ENCODE assay signal across 1 cellular context in the genomic region with DNA sequence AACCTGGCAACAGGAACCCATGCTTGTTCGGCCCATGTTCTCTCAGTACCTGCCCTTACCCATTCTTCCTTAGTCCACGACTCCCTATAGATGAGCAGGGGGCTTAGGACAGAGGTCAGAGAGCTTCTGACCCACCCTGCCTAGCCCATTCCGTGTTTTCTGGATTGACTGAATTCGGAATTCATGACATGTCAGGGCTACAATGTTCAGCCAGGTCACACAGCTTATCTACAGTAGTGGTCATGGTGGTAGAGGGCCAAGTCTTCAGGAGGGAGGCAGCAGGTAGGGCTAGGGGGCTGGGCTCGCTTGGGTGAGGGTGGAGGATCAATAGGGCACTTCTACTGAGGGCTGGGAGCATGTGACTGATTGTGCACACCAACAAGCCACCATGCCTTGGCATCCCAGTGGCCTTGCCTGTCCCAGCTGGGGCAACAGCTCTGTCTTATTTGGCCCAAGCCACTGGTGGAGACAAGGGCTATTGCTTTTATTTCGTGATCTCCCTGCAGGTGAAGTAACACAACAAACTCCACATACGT.
TF ChIP-seq lines count a peak whose summit lies in the region.

No MANE protein-coding gene starts in this region.

TF ChIP-seq in HepG2, 621 proteins besides CTCF, POLR2A, EP300 and RAD21 (continues in another document):
- TF ChIP-seq, protein P1, sequence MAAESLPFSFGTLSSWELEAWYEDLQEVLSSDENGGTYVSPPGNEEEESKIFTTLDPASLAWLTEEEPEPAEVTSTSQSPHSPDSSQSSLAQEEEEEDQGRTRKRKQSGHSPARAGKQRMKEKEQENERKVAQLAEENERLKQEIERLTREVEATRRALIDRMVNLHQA (CRISPR knock-in tag; IDR thresholded peaks at IDR 0.05): no peak
- TF ChIP-seq NCOR1 (IDR thresholded peaks at IDR 0.05; ENCODE audit: borderline replicate concordance, low read length): no peak
- TF ChIP-seq, protein P2, sequence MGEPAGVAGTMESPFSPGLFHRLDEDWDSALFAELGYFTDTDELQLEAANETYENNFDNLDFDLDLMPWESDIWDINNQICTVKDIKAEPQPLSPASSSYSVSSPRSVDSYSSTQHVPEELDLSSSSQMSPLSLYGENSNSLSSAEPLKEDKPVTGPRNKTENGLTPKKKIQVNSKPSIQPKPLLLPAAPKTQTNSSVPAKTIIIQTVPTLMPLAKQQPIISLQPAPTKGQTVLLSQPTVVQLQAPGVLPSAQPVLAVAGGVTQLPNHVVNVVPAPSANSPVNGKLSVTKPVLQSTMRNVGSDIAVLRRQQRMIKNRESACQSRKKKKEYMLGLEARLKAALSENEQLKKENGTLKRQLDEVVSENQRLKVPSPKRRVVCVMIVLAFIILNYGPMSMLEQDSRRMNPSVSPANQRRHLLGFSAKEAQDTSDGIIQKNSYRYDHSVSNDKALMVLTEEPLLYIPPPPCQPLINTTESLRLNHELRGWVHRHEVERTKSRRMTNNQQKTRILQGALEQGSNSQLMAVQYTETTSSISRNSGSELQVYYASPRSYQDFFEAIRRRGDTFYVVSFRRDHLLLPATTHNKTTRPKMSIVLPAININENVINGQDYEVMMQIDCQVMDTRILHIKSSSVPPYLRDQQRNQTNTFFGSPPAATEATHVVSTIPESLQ (CRISPR knock-in tag; conservative IDR thresholded peaks at IDR 0.05): no peak
- TF ChIP-seq PHB2 (IDR thresholded peaks at IDR 0.05; ENCODE audit: partially characterized antibody): no peak
- TF ChIP-seq TEAD3 (CRISPR knock-in tag; optimal IDR thresholded peaks at IDR 0.05; ENCODE audit: borderline replicate concordance): peak; percentile 58
- TF ChIP-seq HMG20A (CRISPR knock-in tag; IDR thresholded peaks at IDR 0.05; ENCODE audit: borderline replicate concordance): no peak
- TF ChIP-seq ZNF761 (CRISPR knock-in tag; conservative IDR thresholded peaks at IDR 0.05): no peak
- no peak for TF ChIP-seq ZNF446 (CRISPR knock-in tag; IDR thresholded peaks at IDR 0.05)
- TF ChIP-seq ZNF44 (CRISPR knock-in tag; IDR thresholded peaks at IDR 0.05): no peak
- peak; percentile 26; the same call in 1 of the 2 replicates for TF ChIP-seq ZNF687 (CRISPR knock-in tag; IDR thresholded peaks at IDR 0.05)
- TF ChIP-seq AGO2 (optimal IDR thresholded peaks at IDR 0.05; ENCODE audit: low read depth, low read length): peak; percentile 67
- TF ChIP-seq, protein P3, sequence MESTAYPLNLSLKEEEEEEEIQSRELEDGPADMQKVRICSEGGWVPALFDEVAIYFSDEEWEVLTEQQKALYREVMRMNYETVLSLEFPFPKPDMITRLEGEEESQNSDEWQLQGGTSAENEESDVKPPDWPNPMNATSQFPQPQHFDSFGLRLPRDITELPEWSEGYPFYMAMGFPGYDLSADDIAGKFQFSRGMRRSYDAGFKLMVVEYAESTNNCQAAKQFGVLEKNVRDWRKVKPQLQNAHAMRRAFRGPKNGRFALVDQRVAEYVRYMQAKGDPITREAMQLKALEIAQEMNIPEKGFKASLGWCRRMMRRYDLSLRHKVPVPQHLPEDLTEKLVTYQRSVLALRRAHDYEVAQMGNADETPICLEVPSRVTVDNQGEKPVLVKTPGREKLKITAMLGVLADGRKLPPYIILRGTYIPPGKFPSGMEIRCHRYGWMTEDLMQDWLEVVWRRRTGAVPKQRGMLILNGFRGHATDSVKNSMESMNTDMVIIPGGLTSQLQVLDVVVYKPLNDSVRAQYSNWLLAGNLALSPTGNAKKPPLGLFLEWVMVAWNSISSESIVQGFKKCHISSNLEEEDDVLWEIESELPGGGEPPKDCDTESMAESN (CRISPR knock-in tag; conservative IDR thresholded peaks at IDR 0.05): no peak
- peak; percentile 67 for TF ChIP-seq RBFOX2 (IDR thresholded peaks at IDR 0.05; ENCODE audit: low read depth, low read length)
- TF ChIP-seq, protein P4, sequence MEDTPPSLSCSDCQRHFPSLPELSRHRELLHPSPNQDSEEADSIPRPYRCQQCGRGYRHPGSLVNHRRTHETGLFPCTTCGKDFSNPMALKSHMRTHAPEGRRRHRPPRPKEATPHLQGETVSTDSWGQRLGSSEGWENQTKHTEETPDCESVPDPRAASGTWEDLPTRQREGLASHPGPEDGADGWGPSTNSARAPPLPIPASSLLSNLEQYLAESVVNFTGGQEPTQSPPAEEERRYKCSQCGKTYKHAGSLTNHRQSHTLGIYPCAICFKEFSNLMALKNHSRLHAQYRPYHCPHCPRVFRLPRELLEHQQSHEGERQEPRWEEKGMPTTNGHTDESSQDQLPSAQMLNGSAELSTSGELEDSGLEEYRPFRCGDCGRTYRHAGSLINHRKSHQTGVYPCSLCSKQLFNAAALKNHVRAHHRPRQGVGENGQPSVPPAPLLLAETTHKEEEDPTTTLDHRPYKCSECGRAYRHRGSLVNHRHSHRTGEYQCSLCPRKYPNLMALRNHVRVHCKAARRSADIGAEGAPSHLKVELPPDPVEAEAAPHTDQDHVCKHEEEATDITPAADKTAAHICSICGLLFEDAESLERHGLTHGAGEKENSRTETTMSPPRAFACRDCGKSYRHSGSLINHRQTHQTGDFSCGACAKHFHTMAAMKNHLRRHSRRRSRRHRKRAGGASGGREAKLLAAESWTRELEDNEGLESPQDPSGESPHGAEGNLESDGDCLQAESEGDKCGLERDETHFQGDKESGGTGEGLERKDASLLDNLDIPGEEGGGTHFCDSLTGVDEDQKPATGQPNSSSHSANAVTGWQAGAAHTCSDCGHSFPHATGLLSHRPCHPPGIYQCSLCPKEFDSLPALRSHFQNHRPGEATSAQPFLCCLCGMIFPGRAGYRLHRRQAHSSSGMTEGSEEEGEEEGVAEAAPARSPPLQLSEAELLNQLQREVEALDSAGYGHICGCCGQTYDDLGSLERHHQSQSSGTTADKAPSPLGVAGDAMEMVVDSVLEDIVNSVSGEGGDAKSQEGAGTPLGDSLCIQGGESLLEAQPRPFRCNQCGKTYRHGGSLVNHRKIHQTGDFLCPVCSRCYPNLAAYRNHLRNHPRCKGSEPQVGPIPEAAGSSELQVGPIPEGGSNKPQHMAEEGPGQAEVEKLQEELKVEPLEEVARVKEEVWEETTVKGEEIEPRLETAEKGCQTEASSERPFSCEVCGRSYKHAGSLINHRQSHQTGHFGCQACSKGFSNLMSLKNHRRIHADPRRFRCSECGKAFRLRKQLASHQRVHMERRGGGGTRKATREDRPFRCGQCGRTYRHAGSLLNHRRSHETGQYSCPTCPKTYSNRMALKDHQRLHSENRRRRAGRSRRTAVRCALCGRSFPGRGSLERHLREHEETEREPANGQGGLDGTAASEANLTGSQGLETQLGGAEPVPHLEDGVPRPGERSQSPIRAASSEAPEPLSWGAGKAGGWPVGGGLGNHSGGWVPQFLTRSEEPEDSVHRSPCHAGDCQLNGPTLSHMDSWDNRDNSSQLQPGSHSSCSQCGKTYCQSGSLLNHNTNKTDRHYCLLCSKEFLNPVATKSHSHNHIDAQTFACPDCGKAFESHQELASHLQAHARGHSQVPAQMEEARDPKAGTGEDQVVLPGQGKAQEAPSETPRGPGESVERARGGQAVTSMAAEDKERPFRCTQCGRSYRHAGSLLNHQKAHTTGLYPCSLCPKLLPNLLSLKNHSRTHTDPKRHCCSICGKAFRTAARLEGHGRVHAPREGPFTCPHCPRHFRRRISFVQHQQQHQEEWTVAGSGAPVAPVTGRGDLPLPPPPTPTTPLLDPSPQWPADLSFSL (CRISPR knock-in tag; IDR thresholded peaks at IDR 0.05): 0 out of 2 replicates have a peak, but pooled peaks have one; percentile 57
- TF ChIP-seq SAFB2 (CRISPR knock-in tag; IDR thresholded peaks at IDR 0.05; ENCODE audit: borderline replicate concordance, low read depth): 0 out of 2 replicates have a peak, but pooled peaks have one; percentile 48
- TF ChIP-seq POLR2G (IDR thresholded peaks at IDR 0.05; ENCODE audit: low read depth, low read length): peak; percentile 54; the same call in 1 of the 2 replicates
- TF ChIP-seq, protein P5, sequence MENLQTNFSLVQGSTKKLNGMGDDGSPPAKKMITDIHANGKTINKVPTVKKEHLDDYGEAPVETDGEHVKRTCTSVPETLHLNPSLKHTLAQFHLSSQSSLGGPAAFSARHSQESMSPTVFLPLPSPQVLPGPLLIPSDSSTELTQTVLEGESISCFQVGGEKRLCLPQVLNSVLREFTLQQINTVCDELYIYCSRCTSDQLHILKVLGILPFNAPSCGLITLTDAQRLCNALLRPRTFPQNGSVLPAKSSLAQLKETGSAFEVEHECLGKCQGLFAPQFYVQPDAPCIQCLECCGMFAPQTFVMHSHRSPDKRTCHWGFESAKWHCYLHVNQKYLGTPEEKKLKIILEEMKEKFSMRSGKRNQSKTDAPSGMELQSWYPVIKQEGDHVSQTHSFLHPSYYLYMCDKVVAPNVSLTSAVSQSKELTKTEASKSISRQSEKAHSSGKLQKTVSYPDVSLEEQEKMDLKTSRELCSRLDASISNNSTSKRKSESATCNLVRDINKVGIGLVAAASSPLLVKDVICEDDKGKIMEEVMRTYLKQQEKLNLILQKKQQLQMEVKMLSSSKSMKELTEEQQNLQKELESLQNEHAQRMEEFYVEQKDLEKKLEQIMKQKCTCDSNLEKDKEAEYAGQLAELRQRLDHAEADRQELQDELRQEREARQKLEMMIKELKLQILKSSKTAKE (CRISPR knock-in tag; IDR thresholded peaks at IDR 0.05; ENCODE audit: borderline replicate concordance): 0 out of 2 replicates have a peak, but pooled peaks have one; percentile 20
- TF ChIP-seq, protein P6, sequence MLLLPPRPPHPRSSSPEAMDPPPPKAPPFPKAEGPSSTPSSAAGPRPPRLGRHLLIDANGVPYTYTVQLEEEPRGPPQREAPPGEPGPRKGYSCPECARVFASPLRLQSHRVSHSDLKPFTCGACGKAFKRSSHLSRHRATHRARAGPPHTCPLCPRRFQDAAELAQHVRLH (CRISPR knock-in tag; IDR thresholded peaks at IDR 0.05; ENCODE audit: borderline replicate concordance, low read depth): 0 out of 2 replicates have a peak, but pooled peaks have one; percentile 15
- TF ChIP-seq SMAD3 (CRISPR knock-in tag; IDR thresholded peaks at IDR 0.05): no peak
- no peak for TF ChIP-seq ZC3H13 (CRISPR knock-in tag; IDR thresholded peaks at IDR 0.05)
- TF ChIP-seq MIER2 (CRISPR knock-in tag; IDR thresholded peaks at IDR 0.05): no peak
- TF ChIP-seq RBM22 (optimal IDR thresholded peaks at IDR 0.05; ENCODE audit: low read length): peak; percentile 66
- no peak for TF ChIP-seq ZNF549 (CRISPR knock-in tag; IDR thresholded peaks at IDR 0.05)
- TF ChIP-seq, protein P7, sequence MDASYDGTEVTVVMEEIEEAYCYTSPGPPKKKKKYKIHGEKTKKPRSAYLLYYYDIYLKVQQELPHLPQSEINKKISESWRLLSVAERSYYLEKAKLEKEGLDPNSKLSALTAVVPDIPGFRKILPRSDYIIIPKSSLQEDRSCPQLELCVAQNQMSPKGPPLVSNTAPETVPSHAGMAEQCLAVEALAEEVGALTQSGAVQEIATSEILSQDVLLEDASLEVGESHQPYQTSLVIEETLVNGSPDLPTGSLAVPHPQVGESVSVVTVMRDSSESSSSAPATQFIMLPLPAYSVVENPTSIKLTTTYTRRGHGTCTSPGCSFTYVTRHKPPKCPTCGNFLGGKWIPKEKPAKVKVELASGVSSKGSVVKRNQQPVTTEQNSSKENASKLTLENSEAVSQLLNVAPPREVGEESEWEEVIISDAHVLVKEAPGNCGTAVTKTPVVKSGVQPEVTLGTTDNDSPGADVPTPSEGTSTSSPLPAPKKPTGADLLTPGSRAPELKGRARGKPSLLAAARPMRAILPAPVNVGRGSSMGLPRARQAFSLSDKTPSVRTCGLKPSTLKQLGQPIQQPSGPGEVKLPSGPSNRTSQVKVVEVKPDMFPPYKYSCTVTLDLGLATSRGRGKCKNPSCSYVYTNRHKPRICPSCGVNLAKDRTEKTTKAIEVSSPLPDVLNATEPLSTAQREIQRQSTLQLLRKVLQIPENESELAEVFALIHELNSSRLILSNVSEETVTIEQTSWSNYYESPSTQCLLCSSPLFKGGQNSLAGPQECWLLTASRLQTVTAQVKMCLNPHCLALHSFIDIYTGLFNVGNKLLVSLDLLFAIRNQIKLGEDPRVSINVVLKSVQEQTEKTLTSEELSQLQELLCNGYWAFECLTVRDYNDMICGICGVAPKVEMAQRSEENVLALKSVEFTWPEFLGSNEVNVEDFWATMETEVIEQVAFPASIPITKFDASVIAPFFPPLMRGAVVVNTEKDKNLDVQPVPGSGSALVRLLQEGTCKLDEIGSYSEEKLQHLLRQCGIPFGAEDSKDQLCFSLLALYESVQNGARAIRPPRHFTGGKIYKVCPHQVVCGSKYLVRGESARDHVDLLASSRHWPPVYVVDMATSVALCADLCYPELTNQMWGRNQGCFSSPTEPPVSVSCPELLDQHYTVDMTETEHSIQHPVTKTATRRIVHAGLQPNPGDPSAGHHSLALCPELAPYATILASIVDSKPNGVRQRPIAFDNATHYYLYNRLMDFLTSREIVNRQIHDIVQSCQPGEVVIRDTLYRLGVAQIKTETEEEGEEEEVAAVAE (CRISPR knock-in tag; IDR thresholded peaks at IDR 0.05; ENCODE audit: borderline replicate concordance): no peak
- no peak for TF ChIP-seq POGZ (CRISPR knock-in tag; IDR thresholded peaks at IDR 0.05)
- no peak for TF ChIP-seq ZNF121 (CRISPR knock-in tag; IDR thresholded peaks at IDR 0.05)
- TF ChIP-seq GLMP (CRISPR knock-in tag; IDR thresholded peaks at IDR 0.05; ENCODE audit: borderline replicate concordance): no peak
